In the genomic region with DNA sequence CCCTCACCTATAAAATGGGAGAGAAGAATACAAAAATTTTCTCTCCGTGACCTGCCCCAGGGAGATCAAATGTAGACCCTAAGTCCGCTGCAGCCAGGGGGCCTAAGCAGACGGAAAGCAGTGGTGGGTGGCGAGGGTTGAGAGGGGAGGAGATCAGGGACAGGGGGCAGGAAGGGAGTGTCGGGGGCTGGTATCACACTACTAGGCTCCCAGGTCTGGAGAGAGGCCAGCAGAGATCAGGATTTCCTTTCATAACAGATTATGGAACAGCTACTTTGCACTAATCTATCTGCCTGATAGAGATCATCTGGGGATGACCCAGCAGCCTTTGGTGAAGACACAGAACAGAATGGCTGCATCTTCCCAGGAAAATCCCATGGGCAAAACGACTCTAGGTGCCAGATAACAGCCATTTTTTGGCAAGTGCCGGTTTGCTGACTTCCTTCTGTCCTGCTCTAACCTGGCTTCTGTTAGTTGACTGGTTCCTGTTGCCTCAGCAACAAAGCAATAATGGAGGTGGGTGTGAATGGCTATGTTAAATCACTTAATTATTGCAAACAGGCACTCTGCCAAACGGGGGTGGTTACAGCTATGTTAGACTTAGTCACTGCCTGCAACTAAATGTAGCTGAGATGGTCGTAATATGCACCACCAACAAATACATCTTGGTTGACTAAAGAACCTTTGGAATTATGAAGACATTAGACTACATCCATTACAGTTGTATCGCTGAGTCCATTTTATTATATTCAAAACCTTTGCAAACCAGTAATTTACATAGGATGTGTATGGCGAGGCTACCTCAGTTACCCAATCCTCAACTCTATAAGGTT, we compare ENCODE assay signal across 9 cellular contexts. TPM values are rescaled to one million over a fixed set of nuclear protein-coding genes. Genes with fewer than 3 reads are reported as not detected.
DNase-seq lines count a peak whose midpoint lies in the region; ATAC-seq, FAIRE-seq and TF ChIP-seq lines count a peak whose summit lies in the region.
"Had no signal": no experiment of that assay in that cellular context is flagged by ENCODE, and none has a peak within 500 bp of the region (broad histone marks: within the 10 kb centered on the region; RNA-seq: fewer than 3 reads in every experiment).

No MANE protein-coding gene starts in this region.

- H3K27ac ChIP-seq in hepatocyte (no peak overlapping the region), spleen (peak overlapping the region in 7 of 8 donors; percentile 21 to 87 (median 77))

- WGBS in hepatocyte (ENCODE audit: low lambda C conversion rate, missing lambda C conversion rate) = 71% methylated on average over 11 of the region's 11 CpGs
- 28 to 42% (median 33%) methylated on average over 11 of the region's 11 CpGs for WGBS in spleen, 5 donors

- FAIRE-seq in GM12891 (lab: Jason Lieb, UNC) = no peak

- H3K36me3 Mint-ChIP-seq in HFFc6 (ENCODE audit: low read depth) = no peaks in the 10 kb centered on the region
- H3K36me3 Mint-ChIP-seq: activated naive CD4-positive, alpha-beta T cell treated with anti-CD3 and anti-CD28 coated beads, Interleukin-2, amount 50 U/mL, for 72 hours had no signal

- H3K4me2 ChIP-seq in hepatocyte = no peak overlapping the region

- no peaks in the 10 kb centered on the region for H3K79me2 ChIP-seq in hepatocyte

- no peak overlapping the region for H2AFZ ChIP-seq in hepatocyte

- TF ChIP-seq POLR2A in spleen (IDR thresholded peaks at IDR 0.05) = no peak
- no peak for TF ChIP-seq POLR2A in GM12891 (IDR thresholded peaks at IDR 0.05; ENCODE audit: low read depth, low read length)

- ATAC-seq in HG03469 (IDR thresholded peaks at IDR 0.05; ENCODE audit: unreplicated experiment) = no peak

- H4K20me1 ChIP-seq in hepatocyte (ENCODE audit: insufficient read depth, poor library complexity, severe bottlenecking) = no peaks in the 10 kb centered on the region

- H3K27me3 Mint-ChIP-seq in HFFc6 (ENCODE audit: insufficient read depth) = no peaks in the 10 kb centered on the region; the same call in 1 of the 2 replicates

- intact Hi-C loops in spleen (cut with DNase I; ENCODE audit: low total_unique reads) = loop anchor here (10.0 kb wide), 1 partner anchor 111 kb away; no protein-coding TSS in a partner anchor

- H3K9me3 ChIP-seq in hepatocyte (ENCODE audit: low read depth) (no peaks in the 10 kb centered on the region), spleen (no peaks in the 10 kb centered on the region)

- H3K4me1 ChIP-seq in hepatocyte (ENCODE audit: insufficient read depth) (peaks cover 21% of the 10 kb centered on the region), spleen (peaks cover 41 to 86% (median 73%) of the 10 kb centered on the region in 6 donors)

- H3K4me1 Mint-ChIP-seq in HFFc6 (ENCODE audit: low read depth) = peaks cover 57% of the 10 kb centered on the region

- no peaks in the 10 kb centered on the region for H3K36me3 ChIP-seq in hepatocyte (replicated peaks; ENCODE audit: insufficient read depth, low read depth)
- H3K36me3 ChIP-seq in spleen = no peaks in the 10 kb centered on the region

- H3K27me3 ChIP-seq in hepatocyte = no peaks in the 10 kb centered on the region
- H3K27me3 ChIP-seq in spleen (replicated peaks in 1 of 7) = peaks cover 0 to 6% (median 0%) of the 10 kb centered on the region in 7 donors

- DNase-seq in AG08395 (ENCODE audit: low spot score) (peak; percentile 64), HFFc6 (peak; percentile 78), NOMO-1 treated with DMSO at 0.1 percent for 48 hours (lab: John Stamatoyannopoulos, UW; ENCODE audit: unreplicated experiment) (peak; percentile 91), amniotic epithelial cell (ENCODE audit: low read depth) (peak; percentile 91), hepatocyte (ENCODE audit: low spot score) (peak; percentile 52), spleen (no peak), GM12891 (ENCODE audit: insufficient read length, low spot score) (no peak)

- H3K9me3 Mint-ChIP-seq in HFFc6 = no peaks in the 10 kb centered on the region
- H3K9me3 Mint-ChIP-seq: activated naive CD4-positive, alpha-beta T cell treated with anti-CD3 and anti-CD28 coated beads, Interleukin-2, amount 50 U/mL, for 72 hours had no signal

- H3K4me3 Mint-ChIP-seq in HFFc6 = no peak overlapping the region

- H3K4me3 ChIP-seq in hepatocyte (no peak overlapping the region), spleen (no peak overlapping the region)

- peak overlapping the region; percentile 90 for H3K27ac Mint-ChIP-seq in HFFc6

- TF ChIP-seq CTCF in HFFc6 (IDR thresholded peaks at IDR 0.05) (no peak; the same call in 1 of the 2 replicates), hepatocyte (IDR thresholded peaks at IDR 0.05; ENCODE audit: poor library complexity) (no peak), spleen (IDR thresholded peaks at IDR 0.05 in 8 of 11, conservative IDR thresholded peaks at IDR 0.05 in 3 of 11) (peak in 1 of 11 experiments; percentile 13)

- no peaks in the 10 kb centered on the region for H3K9me2 ChIP-seq in hepatocyte (replicated peaks; ENCODE audit: insufficient read depth)

TF ChIP-seq in GM12891, 5 proteins besides CTCF, POLR2A, EP300 and RAD21:
- TF ChIP-seq TAF1 (IDR thresholded peaks at IDR 0.05; ENCODE audit: low read depth, low read length) (no peak), POU2F2 (IDR thresholded peaks at IDR 0.05; ENCODE audit: low read depth, low read length) (no peak), POLR2AphosphoS5 (IDR thresholded peaks at IDR 0.05; ENCODE audit: low read depth, low read length) (no peak), PAX5 (IDR thresholded peaks at IDR 0.05; ENCODE audit: insufficient read depth, low read length, severe bottlenecking) (no peak), SPI1 (IDR thresholded peaks at IDR 0.05; ENCODE audit: low read depth, low read length) (no peak)

RNA-seq across cellular contexts. Expression of a gene that starts 30.0 kb away (rescaled TPM):
- total RNA-seq in HFFc6 (2021; fragmentation: NEBNext Ultra II Directional; extraction: Animal tissue kit (Norgen Biotek cat#: 25700)) = not detected
- total RNA-seq in hepatocyte (40.2 and 48.1 TPM in 2 replicates), spleen (1 to 10 TPM in 1 of 7 donors, not detected in 6; 1.2 TPM)
- polyA plus RNA-seq in hepatocyte (97.3 and 105 TPM in 2 replicates), spleen (not detected)
- not detected for polyA plus RNA-seq in GM12891 (2012; ENCODE audit: low read depth, missing spikeins)
- total RNA-seq: activated naive CD4-positive, alpha-beta T cell treated with anti-CD3 and anti-CD28 coated beads, Interleukin-2, amount 50 U/mL, for 72 hours had no signal

RNA-seq across cellular contexts. Expression of a gene that starts 52.9 kb away (rescaled TPM):
- 10 to 100 TPM; 36.9 to 51.3 (median 43.6) TPM for total RNA-seq in HFFc6 (2021; fragmentation: NEBNext Ultra II Directional; extraction: Animal tissue kit (Norgen Biotek cat#: 25700))
- total RNA-seq in hepatocyte (297 and 337 TPM in 2 replicates), spleen (10 to 100 TPM in 6 of 7 donors, 1 to 10 TPM in 1; 8.9 to 42.4 (median 21.9) TPM)
- polyA plus RNA-seq in hepatocyte (905 and 962 TPM in 2 replicates), spleen (10 to 100 TPM; 11.2 to 44.0 (median 16.9) TPM)
- 10.0 TPM for polyA plus RNA-seq in GM12891 (2012; ENCODE audit: low read depth, missing spikeins)

Comparison
In these comparisons a context has a peak if more than half of its experiments do, and no peak if none do; other contexts are left out.
1. DNase-seq: peak in AG08395 (single experiment), HFFc6 (single experiment), NOMO-1 treated with DMSO at 0.1 percent for 48 hours (single experiment), amniotic epithelial cell (single experiment) and hepatocyte (single experiment); none in spleen (single experiment) and GM12891 (single experiment).
2. RNA of a gene that starts 30.0 kb away (total RNA-seq): 40.2 to 48.1 TPM in hepatocyte; not detected in HFFc6 and 1.2 TPM in spleen; every median in the first group is over 10 times any median in the second.